Comparison of ENCODE assay signal across 1 cellular context in the genomic region with DNA sequence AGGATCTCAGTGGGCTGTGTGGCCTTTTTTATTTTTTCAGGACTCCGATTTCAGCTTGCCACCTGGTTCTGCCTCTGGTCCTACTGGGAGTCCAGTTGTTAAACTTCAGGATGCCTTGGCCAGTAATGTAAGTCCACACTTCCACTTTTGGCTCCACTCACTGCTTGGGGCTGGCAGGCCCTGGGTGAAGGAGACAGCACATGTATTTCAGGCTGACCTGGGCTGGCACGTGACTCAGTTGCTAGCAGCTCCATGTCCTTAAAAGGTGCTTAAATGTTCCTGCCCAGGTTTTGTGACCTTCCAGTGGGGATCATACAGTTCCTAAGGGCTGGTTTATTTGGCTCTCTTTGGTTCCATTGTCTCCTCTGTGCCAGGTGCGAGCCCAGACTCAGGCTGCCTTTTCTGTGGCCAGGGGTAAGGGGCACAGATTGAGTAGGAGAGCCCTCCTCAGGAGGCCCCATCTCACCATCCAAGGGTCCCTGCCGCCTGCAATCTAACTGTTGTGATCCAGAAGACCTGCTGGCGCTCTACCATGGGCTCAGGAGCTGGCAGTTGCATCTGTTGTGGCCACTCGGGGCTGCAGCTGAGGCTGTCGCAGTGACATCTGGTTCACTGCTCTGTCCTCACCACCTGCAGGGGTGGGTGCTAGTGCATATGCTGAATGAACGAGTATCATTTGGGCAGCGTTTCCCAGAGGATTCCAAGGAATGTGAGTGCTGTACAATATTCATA.
TF ChIP-seq lines count a peak whose summit lies in the region.

No MANE protein-coding gene starts in this region.

TF ChIP-seq in SK-N-SH, 30 proteins besides CTCF, POLR2A, EP300 and RAD21:
- TF ChIP-seq, protein P1, sequence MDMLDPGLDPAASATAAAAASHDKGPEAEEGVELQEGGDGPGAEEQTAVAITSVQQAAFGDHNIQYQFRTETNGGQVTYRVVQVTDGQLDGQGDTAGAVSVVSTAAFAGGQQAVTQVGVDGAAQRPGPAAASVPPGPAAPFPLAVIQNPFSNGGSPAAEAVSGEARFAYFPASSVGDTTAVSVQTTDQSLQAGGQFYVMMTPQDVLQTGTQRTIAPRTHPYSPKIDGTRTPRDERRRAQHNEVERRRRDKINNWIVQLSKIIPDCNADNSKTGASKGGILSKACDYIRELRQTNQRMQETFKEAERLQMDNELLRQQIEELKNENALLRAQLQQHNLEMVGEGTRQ (IDR thresholded peaks at IDR 0.05; ENCODE audit: borderline replicate concordance, low read depth, low read length), result no peak
- no peak for TF ChIP-seq TCF12 (IDR thresholded peaks at IDR 0.05)
- TF ChIP-seq, protein P2, sequence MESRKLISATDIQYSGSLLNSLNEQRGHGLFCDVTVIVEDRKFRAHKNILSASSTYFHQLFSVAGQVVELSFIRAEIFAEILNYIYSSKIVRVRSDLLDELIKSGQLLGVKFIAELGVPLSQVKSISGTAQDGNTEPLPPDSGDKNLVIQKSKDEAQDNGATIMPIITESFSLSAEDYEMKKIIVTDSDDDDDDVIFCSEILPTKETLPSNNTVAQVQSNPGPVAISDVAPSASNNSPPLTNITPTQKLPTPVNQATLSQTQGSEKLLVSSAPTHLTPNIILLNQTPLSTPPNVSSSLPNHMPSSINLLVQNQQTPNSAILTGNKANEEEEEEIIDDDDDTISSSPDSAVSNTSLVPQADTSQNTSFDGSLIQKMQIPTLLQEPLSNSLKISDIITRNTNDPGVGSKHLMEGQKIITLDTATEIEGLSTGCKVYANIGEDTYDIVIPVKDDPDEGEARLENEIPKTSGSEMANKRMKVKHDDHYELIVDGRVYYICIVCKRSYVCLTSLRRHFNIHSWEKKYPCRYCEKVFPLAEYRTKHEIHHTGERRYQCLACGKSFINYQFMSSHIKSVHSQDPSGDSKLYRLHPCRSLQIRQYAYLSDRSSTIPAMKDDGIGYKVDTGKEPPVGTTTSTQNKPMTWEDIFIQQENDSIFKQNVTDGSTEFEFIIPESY (IDR thresholded peaks at IDR 0.05; ENCODE audit: borderline replicate concordance, low read depth), result no peak
- TF ChIP-seq TEAD4 (IDR thresholded peaks at IDR 0.05; ENCODE audit: borderline replicate concordance, insufficient read depth), result no peak
- no peak for TF ChIP-seq FOXM1 (IDR thresholded peaks at IDR 0.05; ENCODE audit: low read depth)
